Comparison of ENCODE assay signal across 24 cellular contexts in genomic region chr20:57225197-57225733, GRCh38. TPM values are rescaled to one million over a fixed set of nuclear protein-coding genes. Genes with fewer than 3 reads are reported as not detected.
"Had no signal": no experiment of that assay in that cellular context is flagged by ENCODE, and none has a peak within 500 bp of the region (broad histone marks: within the 10 kb centered on the region; RNA-seq: fewer than 3 reads in every experiment).

No MANE protein-coding gene starts in this region.

- H3K9me3 ChIP-seq: SK-N-SH had no signal

- ATAC-seq: activated CD4-positive, alpha-beta T cell treated with anti-CD3 and anti-CD28 coated beads for 36 hours; activated T-cell treated with anti-CD3 and anti-CD28 coated beads, Interleukin-2, amount 50 U/mL, for 72 hours had no signal

- H3K36me3 Mint-ChIP-seq: activated naive CD4-positive, alpha-beta T cell treated with anti-CD3 and anti-CD28 coated beads, Interleukin-2, amount 10 ng/mL, durations not matched to agents 7 days and 5 days; activated naive CD8-positive, alpha-beta T cell treated with anti-CD3 and anti-CD28 coated beads for 36 hours had no signal

- DNase-seq: activated CD4-positive, alpha-beta memory T cell treated with anti-CD3 and anti-CD28 coated beads, Interleukin-2, amount 10 ng/mL, durations not matched to agents 7 days and 5 days; activated CD4-positive, alpha-beta T cell treated with anti-CD3 and anti-CD28 coated beads for 36 hours; activated CD4-positive, alpha-beta T cell treated with anti-CD3 and anti-CD28 coated beads, Interleukin-2, amount 50 U/mL, for 1 hour; activated gamma-delta T cell treated with Interleukin-2 at 50 U/mL for 16 hours; activated naive CD4-positive, alpha-beta T cell treated with anti-CD3 and anti-CD28 coated beads, Interleukin-2, amount 10 ng/mL, durations not matched to agents 7 days and 5 days; activated naive CD8-positive, alpha-beta T cell treated with anti-CD3 and anti-CD28 coated beads for 36 hours; activated T-cell treated with anti-CD3 and anti-CD28 coated beads, Interleukin-2, amount 50 U/mL, for 72 hours; Kasumi-1; KBM-7; NCI-H1048; NCI-H146; NCI-H187 treated with DMSO at 0.1 percent for 48 hours; NCI-H2171; NCI-H2227 treated with DMSO at 0.1 percent for 48 hours; NCI-H446 treated with DMSO at 0.1 percent for 48 hours; NCI-H526; OCI-M1; RPMI8226; T-helper 1 cell had no signal

- H3K27ac ChIP-seq: WERI-Rb-1 had no signal

- H3K4me2 ChIP-seq: SK-N-SH had no signal

- H3K27me3 Mint-ChIP-seq: activated CD4-positive, alpha-beta memory T cell treated with anti-CD3 and anti-CD28 coated beads, Interleukin-2, amount 10 ng/mL, durations not matched to agents 7 days and 5 days had no signal

- H3K9me3 Mint-ChIP-seq: activated CD4-positive, alpha-beta memory T cell treated with anti-CD3 and anti-CD28 coated beads, Interleukin-2, amount 10 ng/mL, durations not matched to agents 7 days and 5 days; activated naive CD4-positive, alpha-beta T cell treated with anti-CD3 and anti-CD28 coated beads, Interleukin-2, amount 10 ng/mL, durations not matched to agents 7 days and 5 days; activated naive CD8-positive, alpha-beta T cell treated with anti-CD3 and anti-CD28 coated beads for 36 hours; activated T-cell treated with anti-CD3 and anti-CD28 coated beads, Interleukin-2, amount 50 U/mL, for 72 hours; activated T-helper 2 cell treated with anti-CD3 and anti-CD28 coated beads, Interferon-gamma antibody, Interleukin-2, Interleukin-4, amounts not matched to agents 10 μg/mL and 5 μg/mL and 100 μg/mL, durations not matched to agents 14 hours and 24 hours and 36 hours had no signal

- H3K27ac Mint-ChIP-seq: activated CD4-positive, alpha-beta memory T cell treated with anti-CD3 and anti-CD28 coated beads, Interleukin-2, amount 10 ng/mL, durations not matched to agents 7 days and 5 days; activated CD4-positive, alpha-beta T cell treated with anti-CD3 and anti-CD28 coated beads for 36 hours; activated naive CD4-positive, alpha-beta T cell treated with anti-CD3 and anti-CD28 coated beads, Interleukin-2, amount 10 ng/mL, durations not matched to agents 7 days and 5 days; activated naive CD8-positive, alpha-beta T cell treated with anti-CD3 and anti-CD28 coated beads for 36 hours; activated T-cell treated with anti-CD3 and anti-CD28 coated beads, Interleukin-2, amount 50 U/mL, for 72 hours; activated T-helper 2 cell treated with anti-CD3 and anti-CD28 coated beads, Interferon-gamma antibody, Interleukin-2, Interleukin-4, amounts not matched to agents 10 μg/mL and 5 μg/mL and 100 μg/mL, durations not matched to agents 14 hours and 24 hours and 36 hours had no signal

- H3K9me2 ChIP-seq: SK-N-SH had no signal

- H3K4me1 Mint-ChIP-seq: activated CD4-positive, alpha-beta memory T cell treated with anti-CD3 and anti-CD28 coated beads, Interleukin-2, amount 10 ng/mL, durations not matched to agents 7 days and 5 days; activated CD4-positive, alpha-beta T cell treated with anti-CD3 and anti-CD28 coated beads for 36 hours; activated naive CD4-positive, alpha-beta T cell treated with anti-CD3 and anti-CD28 coated beads, Interleukin-2, amount 10 ng/mL, durations not matched to agents 7 days and 5 days; activated naive CD8-positive, alpha-beta T cell treated with anti-CD3 and anti-CD28 coated beads for 36 hours had no signal

- H3K36me3 ChIP-seq: WERI-Rb-1 had no signal

- H3K9ac ChIP-seq: SK-N-SH had no signal

- H3K4me3 Mint-ChIP-seq: activated CD4-positive, alpha-beta memory T cell treated with anti-CD3 and anti-CD28 coated beads, Interleukin-2, amount 10 ng/mL, durations not matched to agents 7 days and 5 days; activated CD4-positive, alpha-beta T cell treated with anti-CD3 and anti-CD28 coated beads for 36 hours; activated naive CD4-positive, alpha-beta T cell treated with anti-CD3 and anti-CD28 coated beads, Interleukin-2, amount 10 ng/mL, durations not matched to agents 7 days and 5 days; activated naive CD8-positive, alpha-beta T cell treated with anti-CD3 and anti-CD28 coated beads for 36 hours; activated T-cell treated with anti-CD3 and anti-CD28 coated beads, Interleukin-2, amount 50 U/mL, for 72 hours had no signal

RNA-seq across cellular contexts. Expression of gene BMP7, which starts 41.2 kb away (rescaled TPM):
- total RNA-seq: activated CD4-positive, alpha-beta memory T cell treated with anti-CD3 and anti-CD28 coated beads, Interleukin-2, amount 10 ng/mL, durations not matched to agents 7 days and 5 days; activated CD8-positive, alpha-beta memory T cell treated with anti-CD3 and anti-CD28 coated beads for 36 hours; activated naive CD8-positive, alpha-beta T cell treated with anti-CD3 and anti-CD28 coated beads for 36 hours; activated T-helper 2 cell treated with anti-CD3 and anti-CD28 coated beads, Interferon-gamma antibody, Interleukin-2, Interleukin-4, amounts not matched to agents 10 μg/mL and 5 μg/mL and 100 μg/mL, durations not matched to agents 14 hours and 24 hours and 36 hours; T-helper 2 cell treated with Interferon-gamma antibody and Interleukin-4, amounts not matched to agents 100 ng/mL and 5 ng/mL, for 36 hours had no signal
- polyA plus RNA-seq: SK-N-SH had no signal
